Comparison of ENCODE assay signal across 19 cellular contexts in the genomic region with DNA sequence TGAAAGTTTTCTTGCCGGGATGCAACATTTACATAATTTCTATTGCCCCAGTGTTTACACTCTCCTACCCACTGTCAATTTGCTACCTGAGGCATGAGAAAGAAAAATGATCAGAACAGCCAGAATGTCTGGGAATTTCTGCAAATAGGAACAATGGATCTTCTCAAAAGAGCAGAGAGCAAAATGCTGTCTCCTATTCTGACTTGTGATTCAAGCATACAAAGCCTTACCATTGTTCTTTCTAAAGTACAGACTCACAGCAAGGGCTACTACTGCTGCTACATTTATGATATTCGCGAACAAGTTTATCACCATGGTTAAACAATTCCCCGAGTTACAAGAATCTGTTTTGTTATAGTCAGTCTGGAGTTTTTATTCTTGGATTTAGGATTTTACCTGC.
A peak's percentile ranks its signal among the peaks of the same experiment; 100 is the strongest.
DNase-seq lines count a peak whose midpoint lies in the region; ATAC-seq, FAIRE-seq and TF ChIP-seq lines count a peak whose summit lies in the region.
"Had no signal": no experiment of that assay in that cellular context is flagged by ENCODE, and none has a peak within 500 bp of the region (broad histone marks: within the 10 kb centered on the region; RNA-seq: fewer than 3 reads in every experiment).

No MANE protein-coding gene starts in this region.

- no peak overlapping the region for H3K4me3 Mint-ChIP-seq in neural crest cell
- H3K4me3 Mint-ChIP-seq: CD14-positive monocyte; CD8-positive, alpha-beta T cell; H9 had no signal

- H3K27ac ChIP-seq in heart left ventricle (no peak overlapping the region), gastroesophageal sphincter (no peak overlapping the region)
- H3K27ac ChIP-seq: BLaER1 had no signal

- H3K27me3 ChIP-seq in heart left ventricle: no peaks in the 10 kb centered on the region
- no peaks in the 10 kb centered on the region for H3K27me3 ChIP-seq in gastroesophageal sphincter
- H3K27me3 ChIP-seq: BLaER1 had no signal

- 87 to 93% (median 90%) methylated on average over 4 of the region's 4 CpGs for WGBS in heart left ventricle, 4 donors
- 67 to 69% methylated on average over 4 of the region's 4 CpGs for WGBS in gastroesophageal sphincter (ENCODE audit: low coverage in 1 of 2), 2 donors

- intact Hi-C loops in heart left ventricle (cut with DNase I) (no loop called here), posterior cingulate gyrus (cut with DNase I) (no loop called here)

- ATAC-seq in heart left ventricle (no peak), gastroesophageal sphincter (no peak)
- ATAC-seq: CD8-positive, alpha-beta T cell; GM12878 had no signal

- H3K4me1 Mint-ChIP-seq in neural crest cell: peaks cover 37% of the 10 kb centered on the region
- H3K4me1 Mint-ChIP-seq: CD14-positive monocyte had no signal

- H3K4me1 ChIP-seq in heart left ventricle (no peaks in the 10 kb centered on the region), gastroesophageal sphincter (no peaks in the 10 kb centered on the region)
- H3K4me1 ChIP-seq: BLaER1 had no signal

- H3K27me3 Mint-ChIP-seq in neural crest cell (ENCODE audit: low read depth): no peaks in the 10 kb centered on the region

- DNase-seq in NCI-H1048 (lab: John Stamatoyannopoulos, UW): peak; percentile 35
- peak; percentile 33 for DNase-seq in globus pallidus (ENCODE audit: low spot score)
- DNase-seq in neural crest cell (ENCODE audit: low read depth, low spot score): no peak
- no peak for DNase-seq in heart left ventricle
- no peak for DNase-seq in posterior cingulate gyrus
- no peak for DNase-seq in GM19239 (ENCODE audit: insufficient read length, low spot score)
- DNase-seq: 8988T; CD8-positive, alpha-beta T cell; COR-L47; DMS 273 treated with DMSO at 0.1 percent for 48 hours; DMS53; DND-41; EL; H9 had no signal

- H3K36me3 ChIP-seq in heart left ventricle (no peaks in the 10 kb centered on the region), gastroesophageal sphincter (no peaks in the 10 kb centered on the region)
- H3K36me3 ChIP-seq: BLaER1 had no signal

- no peak for TF ChIP-seq EP300 in gastroesophageal sphincter (IDR thresholded peaks at IDR 0.05)

- peaks cover 6% of the 10 kb centered on the region for H3K9me3 Mint-ChIP-seq in neural crest cell

- no peak for FAIRE-seq in GM19239 (lab: Jason Lieb, UNC)
- FAIRE-seq: GM12878, H1 had no signal

- no peaks in the 10 kb centered on the region for H3K36me3 Mint-ChIP-seq in neural crest cell (ENCODE audit: low read depth)
- H3K36me3 Mint-ChIP-seq: CD14-positive monocyte; CD8-positive, alpha-beta T cell had no signal

- no peak overlapping the region for H3K4me3 ChIP-seq in heart left ventricle
- no peak overlapping the region for H3K4me3 ChIP-seq in gastroesophageal sphincter
- H3K4me3 ChIP-seq: BLaER1, GM12878 had no signal

- TF ChIP-seq POLR2A in heart left ventricle (IDR thresholded peaks at IDR 0.05): no peak
- no peak for TF ChIP-seq POLR2A in gastroesophageal sphincter (IDR thresholded peaks at IDR 0.05)

- peak overlapping the region; percentile 12 for H3K27ac Mint-ChIP-seq in neural crest cell (ENCODE audit: unreplicated experiment)
- H3K27ac Mint-ChIP-seq: CD14-positive monocyte; CD8-positive, alpha-beta T cell; H9 had no signal

- no peak for TF ChIP-seq CTCF in neural crest cell (conservative IDR thresholded peaks at IDR 0.05)
- no peak for TF ChIP-seq CTCF in heart left ventricle (IDR thresholded peaks at IDR 0.05)
- TF ChIP-seq CTCF in gastroesophageal sphincter (IDR thresholded peaks at IDR 0.05): no peak

- H3K9me3 ChIP-seq in heart left ventricle: peaks cover 0 to 3% (median 0%) of the 10 kb centered on the region in 12 donors
- H3K9me3 ChIP-seq in gastroesophageal sphincter: no peaks in the 10 kb centered on the region
- H3K9me3 ChIP-seq: BLaER1 had no signal

Comparison
In these comparisons a context has a peak if more than half of its experiments do, and no peak if none do; other contexts are left out.
1. DNase-seq: peak in NCI-H1048 (single experiment) and globus pallidus (single experiment); none in neural crest cell (single experiment), heart left ventricle (0 of 5), posterior cingulate gyrus (0 of 10) and GM19239 (single experiment).